Comparison of ENCODE assay signal across 9 cellular contexts in the genomic region with DNA sequence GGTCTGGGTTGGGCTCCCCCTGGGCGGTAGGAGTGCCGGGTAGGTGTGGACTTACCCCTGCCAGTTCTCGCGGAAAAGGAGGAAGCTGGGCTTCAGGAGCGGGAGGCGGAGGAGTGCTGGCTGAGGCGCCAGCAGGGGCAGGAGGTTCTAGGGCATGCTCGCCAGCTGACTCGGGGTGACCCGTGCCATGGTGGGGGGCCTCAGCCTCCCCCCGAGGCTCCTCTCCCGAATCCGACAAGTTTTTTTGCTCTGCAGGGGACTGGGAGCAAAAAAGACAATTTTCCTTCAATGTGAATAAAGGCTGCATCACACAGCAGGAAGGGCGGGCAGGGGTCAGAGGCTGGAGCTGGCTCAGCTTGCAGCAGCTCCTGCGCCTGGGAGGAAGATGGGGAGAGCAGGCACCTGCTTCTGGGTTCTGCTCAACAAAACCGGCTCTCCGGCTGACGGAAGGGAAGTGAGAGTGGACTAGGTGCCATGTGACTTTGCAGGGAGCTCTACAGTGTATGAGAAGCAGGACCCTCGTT. TPM values are rescaled to one million over a fixed set of nuclear protein-coding genes. Genes with fewer than 3 reads are reported as not detected.
A peak's percentile ranks its signal among the peaks of the same experiment; 100 is the strongest.
DNase-seq lines count a peak whose midpoint lies in the region; ATAC-seq and TF ChIP-seq lines count a peak whose summit lies in the region.
"Had no signal": no experiment of that assay in that cellular context is flagged by ENCODE, and none has a peak within 500 bp of the region (broad histone marks: within the 10 kb centered on the region; RNA-seq: fewer than 3 reads in every experiment).

No MANE protein-coding gene starts in this region.

- H3K27me3 Mint-ChIP-seq in CD4-positive, alpha-beta memory T cell = no peaks in the 10 kb centered on the region
- H3K27me3 Mint-ChIP-seq in naive thymus-derived CD8-positive, alpha-beta T cell = no peaks in the 10 kb centered on the region

- peaks cover 28% of the 10 kb centered on the region for H3F3A ChIP-seq in MM.1S (ENCODE audit: insufficient read depth, low read length)

- H3K9me2 ChIP-seq in MM.1S (replicated peaks; ENCODE audit: insufficient read depth, low read length) = no peaks in the 10 kb centered on the region

- no peaks in the 10 kb centered on the region for H3K36me3 ChIP-seq in CD4-positive, alpha-beta memory T cell (ENCODE audit: insufficient read depth, low read length)
- no peaks in the 10 kb centered on the region; the same call in 1 of the 2 replicates for H3K36me3 ChIP-seq in MM.1S (replicated peaks; ENCODE audit: insufficient read depth, low read length)

- CTCF ChIA-PET in CD4-positive, alpha-beta memory T cell (lab: Charles Lee; ENCODE audit: partially characterized antibody) = interaction anchor here (0.6 to 7.1 kb wide), 8 partner anchors 9 to 444 kb away, joined by 3 to 60 read pairs (median 4); partner anchors contain the start of gene NDUFA11

- no peak overlapping the region for H3K4me3 ChIP-seq in CD4-positive, alpha-beta memory T cell (ENCODE audit: low read length in 2 of 2)
- no peak overlapping the region for H3K4me3 ChIP-seq in MM.1S (ENCODE audit: low read length)

- H3K36me3 Mint-ChIP-seq in CD4-positive, alpha-beta memory T cell = peaks cover 0 to 32% of the 10 kb centered on the region in 2 donors
- peaks cover 0 to 2% (median 0%) of the 10 kb centered on the region in 3 donors for H3K36me3 Mint-ChIP-seq in naive thymus-derived CD8-positive, alpha-beta T cell

- peaks cover 98% of the 10 kb centered on the region for H3K4me1 ChIP-seq in CD4-positive, alpha-beta memory T cell (ENCODE audit: insufficient read depth, low read length)
- peaks cover 55% of the 10 kb centered on the region for H3K4me1 ChIP-seq in MM.1S (ENCODE audit: low read length)

- peak overlapping the region; percentile 48 to 97 (median 79) for H3K27ac Mint-ChIP-seq in CD4-positive, alpha-beta memory T cell
- H3K27ac Mint-ChIP-seq in naive thymus-derived CD8-positive, alpha-beta T cell = peak overlapping the region; percentile 74 to 100 (median 92)

- intact Hi-C loops in CD4-positive, alpha-beta memory T cell (cut with micrococcal nuclease) = no loop called here

- peak overlapping the region; percentile 64 for H3K27ac ChIP-seq in CD4-positive, alpha-beta memory T cell (ENCODE audit: low read depth, low read length)
- peak overlapping the region; percentile 87; the same call in 1 of the 2 replicates for H3K27ac ChIP-seq in MM.1S (ENCODE audit: low read length)

- peaks cover 90% of the 10 kb centered on the region for H3K79me2 ChIP-seq in MM.1S (ENCODE audit: low read length)

- no peak for DNase-seq in CD4-positive, alpha-beta memory T cell
- DNase-seq in MM.1S = no peak
- DNase-seq in ecto neural progenitor cell (ENCODE audit: low spot score) = peak; percentile 71
- DNase-seq in naive thymus-derived CD8-positive, alpha-beta T cell = no peak
- DNase-seq in GDM1 (lab: John Stamatoyannopoulos, UW) = no peak
- no peak for DNase-seq in HuH-7 (ENCODE audit: low spot score)
- DNase-seq: activated CD4-positive, alpha-beta T cell treated with anti-CD3 and anti-CD28 coated beads for 48 hours had no signal

- H4K20me1 ChIP-seq in MM.1S (ENCODE audit: insufficient read depth, low read length) = no peaks in the 10 kb centered on the region; the same call in 1 of the 2 replicates

- H3K27me3 ChIP-seq in CD4-positive, alpha-beta memory T cell (ENCODE audit: insufficient read depth, low read length) = no peaks in the 10 kb centered on the region
- no peaks in the 10 kb centered on the region for H3K27me3 ChIP-seq in MM.1S (replicated peaks; ENCODE audit: insufficient read depth, low read length)

- no peak for TF ChIP-seq CTCF in MM.1S (IDR thresholded peaks at IDR 0.05; ENCODE audit: low read length)

- peaks cover 65 to 94% (median 77%) of the 10 kb centered on the region in 4 donors for H3K4me1 Mint-ChIP-seq in CD4-positive, alpha-beta memory T cell
- H3K4me1 Mint-ChIP-seq in naive thymus-derived CD8-positive, alpha-beta T cell = peaks cover 60 to 96% (median 91%) of the 10 kb centered on the region in 4 donors

- H3K4me2 ChIP-seq in MM.1S (ENCODE audit: low read depth, low read length) = peak overlapping the region; percentile 82; the same call in 1 of the 2 replicates

- peak overlapping the region in 5 of 8 donors; percentile 17 to 89 (median 29) for H3K4me3 Mint-ChIP-seq in CD4-positive, alpha-beta memory T cell
- H3K4me3 Mint-ChIP-seq in naive thymus-derived CD8-positive, alpha-beta T cell = peak overlapping the region in 8 of 10 donors; percentile 29 to 83 (median 73)

- H3K9ac ChIP-seq in MM.1S (ENCODE audit: low read length) = no peak overlapping the region

- H3K9me3 ChIP-seq in CD4-positive, alpha-beta memory T cell (ENCODE audit: control insufficient read depth in 1 of 2, low read length in 2 of 2) = no peaks in the 10 kb centered on the region
- no peaks in the 10 kb centered on the region for H3K9me3 ChIP-seq in MM.1S (replicated peaks; ENCODE audit: insufficient read depth, low read length)

- H3K9me3 Mint-ChIP-seq in CD4-positive, alpha-beta memory T cell = no peaks in the 10 kb centered on the region
- H3K9me3 Mint-ChIP-seq in naive thymus-derived CD8-positive, alpha-beta T cell = no peaks in the 10 kb centered on the region

- no peak overlapping the region for H2AFZ ChIP-seq in MM.1S (ENCODE audit: low read length)

- no peak for ATAC-seq in naive thymus-derived CD8-positive, alpha-beta T cell
- ATAC-seq in HG03025 (IDR thresholded peaks at IDR 0.05; ENCODE audit: low FRiP score, unreplicated experiment) (no peak), HG03159 (IDR thresholded peaks at IDR 0.05; ENCODE audit: unreplicated experiment) (no peak)

- POLR2A ChIA-PET in CD4-positive, alpha-beta memory T cell (lab: Charles Lee; ENCODE audit: partially characterized antibody) = interaction anchor here (0.5 to 6.7 kb wide), 6 partner anchors 11 to 1848 kb away, joined by 3 to 104 read pairs (median 4); partner anchors contain the start of genes RANBP3 and VMAC
- POLR2A ChIA-PET in naive thymus-derived CD8-positive, alpha-beta T cell (lab: Charles Lee) = interaction anchor here (1.4 to 7.8 kb wide), 5 partner anchors 10 to 47 kb away, joined by 3 to 81 read pairs (median 12); partner anchors contain the start of genes NDUFA11, RANBP3 and VMAC

RNA-seq across cellular contexts. Expression of gene RANBP3, which starts 26.5 kb away (rescaled TPM):
- total RNA-seq in CD4-positive, alpha-beta memory T cell = 10 to 100 TPM; 84.1 to 94.9 TPM
- 10 to 100 TPM in 1 of 2 donors, 1 to 10 TPM in 1; 3.4 to 11.6 TPM for polyA plus RNA-seq in CD4-positive, alpha-beta memory T cell
- total RNA-seq in naive thymus-derived CD8-positive, alpha-beta T cell = 100 to 1,000 TPM; 128 to 145 TPM
- 10 to 100 TPM in 1 of 3 donors, 1 to 10 TPM in 2; 7.7 to 13.0 (median 9.1) TPM for polyA plus RNA-seq in naive thymus-derived CD8-positive, alpha-beta T cell

RNA-seq across cellular contexts. Expression of gene CAPS, which starts 37.3 kb away (rescaled TPM):
- total RNA-seq in CD4-positive, alpha-beta memory T cell = 10 to 100 TPM; 65.0 to 68.0 TPM
- polyA plus RNA-seq in CD4-positive, alpha-beta memory T cell = 1 to 10 TPM; 1.7 to 4.3 TPM
- 10 to 100 TPM; 55.9 to 58.3 TPM for total RNA-seq in naive thymus-derived CD8-positive, alpha-beta T cell
- 1 to 10 TPM; 1.3 to 2.8 (median 2.0) TPM for polyA plus RNA-seq in naive thymus-derived CD8-positive, alpha-beta T cell

RNA-seq across cellular contexts. Expression of gene VMAC, which starts 46.7 kb away (rescaled TPM):
- 10 to 100 TPM; 36.6 to 37.5 TPM for total RNA-seq in CD4-positive, alpha-beta memory T cell
- polyA plus RNA-seq in CD4-positive, alpha-beta memory T cell = 1 to 10 TPM; 5.6 to 6.3 TPM
- 10 to 100 TPM; 32.7 to 34.5 TPM for total RNA-seq in naive thymus-derived CD8-positive, alpha-beta T cell
- polyA plus RNA-seq in naive thymus-derived CD8-positive, alpha-beta T cell = 1 to 10 TPM; 6.2 to 8.4 (median 7.0) TPM

RNA-seq across cellular contexts. Expression of gene NDUFA11, which starts 47.8 kb away (rescaled TPM):
- 100 to 1,000 TPM; 139 to 153 TPM for total RNA-seq in CD4-positive, alpha-beta memory T cell
- polyA plus RNA-seq in CD4-positive, alpha-beta memory T cell = 100 to 1,000 TPM; 330 to 388 TPM
- 100 to 1,000 TPM; 116 to 131 TPM for total RNA-seq in naive thymus-derived CD8-positive, alpha-beta T cell
- 100 to 1,000 TPM; 374 to 404 (median 395) TPM for polyA plus RNA-seq in naive thymus-derived CD8-positive, alpha-beta T cell
